ENCODE assay signal across 15 cellular contexts in the genomic region with DNA sequence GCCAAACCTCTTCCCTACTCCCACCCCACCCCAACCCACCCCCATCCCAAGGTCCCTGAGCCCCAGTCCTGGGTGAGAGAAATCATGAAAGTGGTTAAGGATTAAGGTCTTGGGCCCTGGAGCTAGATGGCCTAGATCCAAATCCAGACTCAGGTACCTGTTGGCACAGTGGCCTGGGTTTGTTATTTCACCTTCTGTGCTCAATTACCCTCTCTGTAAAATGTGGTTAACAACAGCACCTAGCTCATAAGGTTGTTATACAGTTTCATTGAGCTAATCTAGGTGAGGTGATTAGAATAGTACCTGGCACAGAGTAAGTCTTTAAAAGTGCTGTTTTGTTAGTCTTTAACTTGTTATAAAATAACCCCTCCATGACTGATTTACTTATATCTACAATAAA. TPM values are rescaled to one million over a fixed set of nuclear protein-coding genes. Genes with fewer than 3 reads are reported as not detected.
DNase-seq lines count a peak whose midpoint lies in the region; ATAC-seq and TF ChIP-seq lines count a peak whose summit lies in the region.
"Had no signal": no experiment of that assay in that cellular context is flagged by ENCODE, and none has a peak within 500 bp of the region (broad histone marks: within the 10 kb centered on the region; RNA-seq: fewer than 3 reads in every experiment).

No MANE protein-coding gene starts in this region.

- H3K36me3 ChIP-seq in HEK293 (ENCODE audit: control insufficient read depth in 2 of 2, insufficient read depth in 1 of 2, low read length in 2 of 2) (peaks cover 0 to 6% of the 10 kb centered on the region in 2 experiments; a peak in 1 of 3 replicates), esophagus squamous epithelium (peaks cover 0 to 4% (median 0%) of the 10 kb centered on the region in 3 donors)
- H3K36me3 ChIP-seq: HAP-1 had no signal

- TF ChIP-seq CTCF in HEK293 (tag by site-specific recombination; IDR thresholded peaks at IDR 0.05), result no peak
- no peak for TF ChIP-seq CTCF in esophagus squamous epithelium (IDR thresholded peaks at IDR 0.05)

- CTCF ChIA-PET in HEK293 (lab: Yijun Ruan, JAX), result interaction anchor here (0.6 kb wide), 1 partner anchor 507 kb away, joined by 4 read pairs; no protein-coding TSS in a partner anchor

- no peaks in the 10 kb centered on the region for H3K27me3 ChIP-seq in esophagus squamous epithelium

- TF ChIP-seq POLR2A in esophagus squamous epithelium (IDR thresholded peaks at IDR 0.05), result no peak

- ATAC-seq in GM18870 (IDR thresholded peaks at IDR 0.05; ENCODE audit: unreplicated experiment), result no peak
- ATAC-seq: HepG2 had no signal

- intact Hi-C loops in esophagus squamous epithelium (cut with DNase I), result no loop called here

- H3K27ac ChIP-seq in HEK293 (ENCODE audit: extremely low read depth, low read depth, low read length) (no peak overlapping the region), esophagus squamous epithelium (peak overlapping the region in 3 of 4 donors; percentile 26 to 55 (median 53))

- POLR2A ChIA-PET in HEK293 (lab: Yijun Ruan, JAX), result interaction anchor here (0.7 to 1.3 kb wide), 2 partner anchors 8 to 264 kb away, joined by 3 to 5 read pairs; a partner anchor contains a TSS

- H3K9me3 ChIP-seq in HEK293 (ENCODE audit: control insufficient read depth, insufficient read depth, low read depth, low read length), result no peaks in the 10 kb centered on the region
- H3K9me3 ChIP-seq in esophagus squamous epithelium, result no peaks in the 10 kb centered on the region
- H3K9me3 ChIP-seq: HAP-1 had no signal

- H3K4me1 ChIP-seq in HEK293 (ENCODE audit: control insufficient read depth, insufficient read depth, low read length) (no peaks in the 10 kb centered on the region), esophagus squamous epithelium (peaks cover under 1 to 47% (median 7%) of the 10 kb centered on the region in 3 donors)
- H3K4me1 ChIP-seq: HAP-1 had no signal

- H3K4me3 ChIP-seq in HEK293 (ENCODE audit: low read depth, low read length) (no peak overlapping the region), esophagus squamous epithelium (no peak overlapping the region)
- H3K4me3 ChIP-seq: HAP-1 had no signal

- DNase-seq in DMS79 (lab: John Stamatoyannopoulos, UW) (peak; percentile 21), esophagus squamous epithelium (lab: John Stamatoyannopoulos, UW) (no peak), renal cortical epithelial cell (ENCODE audit: low read depth) (peak; percentile 44), nucleus accumbens (lab: John Stamatoyannopoulos, UW) (no peak), putamen (ENCODE audit: low spot score) (no peak)
- DNase-seq: C1 segment of cervical spinal cord; Calu3; CD4-positive, alpha-beta T cell; DMS 273 treated with DMSO at 0.1 percent for 48 hours; EL; HFFc6 had no signal

TF ChIP-seq in HEK293, 187 proteins besides CTCF, POLR2A, EP300 and RAD21:
- TF ChIP-seq ZNF266 (tag by site-specific recombination; IDR thresholded peaks at IDR 0.05; ENCODE audit: low read depth) (no peak), ZNF157 (tag by site-specific recombination; IDR thresholded peaks at IDR 0.05) (no peak), SCRT2 (tag by site-specific recombination; IDR thresholded peaks at IDR 0.05) (peak; percentile 67)

RNA-seq across cellular contexts. Expression of a gene that starts 6.4 kb away (rescaled TPM):
- 10 to 100 TPM in 3 of 4 donors, 1 to 10 TPM in 1; 8.7 to 19.1 (median 13.5) TPM for total RNA-seq in esophagus squamous epithelium
- total RNA-seq in renal cortical epithelial cell, result 18.9 and 37.3 TPM in 2 replicates

RNA-seq across cellular contexts. Expression of a gene that starts 8.1 kb away (rescaled TPM):
- total RNA-seq in esophagus squamous epithelium, result 100 to 1,000 TPM; 129 to 173 (median 140) TPM
- 88.0 and 103 TPM in 2 replicates for total RNA-seq in renal cortical epithelial cell

RNA-seq across cellular contexts. Expression of a gene that starts 15.8 kb away (rescaled TPM):
- total RNA-seq in esophagus squamous epithelium (10 to 100 TPM; 20.3 to 36.4 (median 25.9) TPM), renal cortical epithelial cell (8.2 and 21.6 TPM in 2 replicates)

RNA-seq across cellular contexts. Expression of a gene that starts 52.8 kb away (rescaled TPM):
- 10 to 100 TPM in 1 of 4 donors, 1 to 10 TPM in 3; 4.9 to 13.5 (median 8.5) TPM for total RNA-seq in esophagus squamous epithelium
- 28.5 and 37.0 TPM in 2 replicates for total RNA-seq in renal cortical epithelial cell

Comparison
In these comparisons a context has a peak if more than half of its experiments do, and no peak if none do; other contexts are left out.
1. DNase-seq: peak in DMS79 (single experiment) and renal cortical epithelial cell (single experiment); none in esophagus squamous epithelium (single experiment), nucleus accumbens (0 of 56) and putamen (single experiment).